In the genomic region with DNA sequence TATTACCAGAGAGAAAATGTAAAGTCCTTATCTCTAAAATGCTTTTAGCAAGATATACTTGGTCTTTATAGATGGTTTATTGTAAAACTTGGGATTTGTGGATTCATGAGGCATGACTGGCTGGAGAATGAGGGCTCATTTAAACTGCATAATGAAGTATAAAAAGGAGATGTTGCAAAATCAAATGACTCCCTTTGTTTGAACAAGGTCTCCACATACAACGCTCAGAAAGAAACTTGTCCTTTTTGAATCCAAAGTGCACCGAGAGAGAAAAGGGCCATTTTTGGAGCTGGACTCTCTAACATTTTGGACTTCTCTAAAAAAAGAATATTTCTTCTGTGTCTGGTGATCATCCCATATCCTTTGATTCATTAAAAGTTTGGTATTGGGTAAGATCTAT, we compare ENCODE assay signal across 25 cellular contexts. TPM values are rescaled to one million over a fixed set of nuclear protein-coding genes. Genes with fewer than 3 reads are reported as not detected.
"Had no signal": no experiment of that assay in that cellular context is flagged by ENCODE, and none has a peak within 500 bp of the region (broad histone marks: within the 10 kb centered on the region; RNA-seq: fewer than 3 reads in every experiment).

No MANE protein-coding gene starts in this region.

- FAIRE-seq: keratinocyte had no signal

- H3K27ac ChIP-seq: dorsolateral prefrontal cortex, epithelial cell of prostate, gastrocnemius medialis, prostate gland, skin epidermis, spleen, thoracic aorta, tibial nerve, upper lobe of right lung, uterus had no signal

- DNase-seq: dorsolateral prefrontal cortex; effector CD4-positive, alpha-beta T cell; foreskin fibroblast; gastrocnemius medialis; head of caudate nucleus; left ventricle myocardium superior; mesenchymal stem cell; midbrain; naive thymus-derived CD8-positive, alpha-beta T cell; nephron progenitor cell; nucleus accumbens; right cardiac atrium; spleen; stimulated activated CD4-positive, alpha-beta T cell treated with anti-CD3 and anti-CD28 coated beads, Interleukin-15, amount 100 ng/mL, for 24 hours; stimulated activated CD4-positive, alpha-beta T cell treated with anti-CD3 and anti-CD28 coated beads, Interleukin-2, amount 100 ng/mL, for 48 hours; stimulated activated naive B cell treated with anti-CD40 and anti-IgM and Interleukin-4, amounts not matched to agents 10 μg/mL and 1 μg/mL and 100 μg/mL, for 72 hours; upper lobe of right lung; uterus had no signal

- H3K9me3 ChIP-seq: gastrocnemius medialis, prostate gland, spleen, thoracic aorta, tibial nerve, upper lobe of right lung, uterus had no signal

- H3K27me3 ChIP-seq: gastrocnemius medialis, spleen, tibial nerve, upper lobe of right lung had no signal

- H3K4me1 ChIP-seq: gastrocnemius medialis, prostate gland, spleen, tibial nerve, upper lobe of right lung, uterus had no signal

- H3K36me3 ChIP-seq: prostate gland, uterus had no signal

- ATAC-seq: esophagus mucosa; gastrocnemius medialis; left ventricle myocardium superior; naive thymus-derived CD8-positive, alpha-beta T cell; right cardiac atrium; stimulated activated naive B cell treated with anti-CD40 and anti-IgM and Interleukin-4, amounts not matched to agents 10 μg/mL and 1 μg/mL and 100 μg/mL, for 72 hours; upper lobe of right lung had no signal

- H3K4me3 ChIP-seq: dorsolateral prefrontal cortex, gastrocnemius medialis, prostate gland, skin epidermis, spleen, thoracic aorta, tibial nerve, upper lobe of right lung, uterus had no signal

RNA-seq across cellular contexts. Expression of a gene that starts 32.6 kb away (rescaled TPM):
- polyA plus RNA-seq: naive thymus-derived CD8-positive, alpha-beta T cell had no signal
